Comparison of ENCODE assay signal across 1 cellular context in the genomic region with DNA sequence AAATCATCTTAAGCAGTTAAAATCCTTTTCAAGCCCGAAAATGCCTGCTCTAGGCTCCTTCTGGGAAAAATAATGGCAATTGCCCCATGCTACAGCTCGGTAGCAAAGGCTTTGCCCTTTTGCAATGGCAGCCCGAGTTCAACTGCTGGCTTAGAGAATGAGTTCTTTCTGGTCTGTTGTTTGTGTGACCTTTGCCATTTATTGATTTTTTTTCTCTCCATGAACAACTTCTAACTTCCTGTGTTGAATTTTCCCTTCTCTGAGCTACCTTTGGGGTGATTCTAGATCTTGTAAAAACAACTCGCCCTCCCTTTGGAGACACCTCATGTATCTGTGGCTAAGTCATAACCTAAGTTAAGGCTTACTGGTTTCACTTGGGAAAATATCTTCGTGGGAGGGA.
TF ChIP-seq lines count a peak whose summit lies in the region.

No MANE protein-coding gene starts in this region.

TF ChIP-seq in liver, 16 proteins besides CTCF, POLR2A, EP300 and RAD21 (continued from another document):
- TF ChIP-seq, protein P1, sequence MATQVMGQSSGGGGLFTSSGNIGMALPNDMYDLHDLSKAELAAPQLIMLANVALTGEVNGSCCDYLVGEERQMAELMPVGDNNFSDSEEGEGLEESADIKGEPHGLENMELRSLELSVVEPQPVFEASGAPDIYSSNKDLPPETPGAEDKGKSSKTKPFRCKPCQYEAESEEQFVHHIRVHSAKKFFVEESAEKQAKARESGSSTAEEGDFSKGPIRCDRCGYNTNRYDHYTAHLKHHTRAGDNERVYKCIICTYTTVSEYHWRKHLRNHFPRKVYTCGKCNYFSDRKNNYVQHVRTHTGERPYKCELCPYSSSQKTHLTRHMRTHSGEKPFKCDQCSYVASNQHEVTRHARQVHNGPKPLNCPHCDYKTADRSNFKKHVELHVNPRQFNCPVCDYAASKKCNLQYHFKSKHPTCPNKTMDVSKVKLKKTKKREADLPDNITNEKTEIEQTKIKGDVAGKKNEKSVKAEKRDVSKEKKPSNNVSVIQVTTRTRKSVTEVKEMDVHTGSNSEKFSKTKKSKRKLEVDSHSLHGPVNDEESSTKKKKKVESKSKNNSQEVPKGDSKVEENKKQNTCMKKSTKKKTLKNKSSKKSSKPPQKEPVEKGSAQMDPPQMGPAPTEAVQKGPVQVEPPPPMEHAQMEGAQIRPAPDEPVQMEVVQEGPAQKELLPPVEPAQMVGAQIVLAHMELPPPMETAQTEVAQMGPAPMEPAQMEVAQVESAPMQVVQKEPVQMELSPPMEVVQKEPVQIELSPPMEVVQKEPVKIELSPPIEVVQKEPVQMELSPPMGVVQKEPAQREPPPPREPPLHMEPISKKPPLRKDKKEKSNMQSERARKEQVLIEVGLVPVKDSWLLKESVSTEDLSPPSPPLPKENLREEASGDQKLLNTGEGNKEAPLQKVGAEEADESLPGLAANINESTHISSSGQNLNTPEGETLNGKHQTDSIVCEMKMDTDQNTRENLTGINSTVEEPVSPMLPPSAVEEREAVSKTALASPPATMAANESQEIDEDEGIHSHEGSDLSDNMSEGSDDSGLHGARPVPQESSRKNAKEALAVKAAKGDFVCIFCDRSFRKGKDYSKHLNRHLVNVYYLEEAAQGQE (IDR thresholded peaks at IDR 0.05) = peak; percentile 69
